In the genomic region with DNA sequence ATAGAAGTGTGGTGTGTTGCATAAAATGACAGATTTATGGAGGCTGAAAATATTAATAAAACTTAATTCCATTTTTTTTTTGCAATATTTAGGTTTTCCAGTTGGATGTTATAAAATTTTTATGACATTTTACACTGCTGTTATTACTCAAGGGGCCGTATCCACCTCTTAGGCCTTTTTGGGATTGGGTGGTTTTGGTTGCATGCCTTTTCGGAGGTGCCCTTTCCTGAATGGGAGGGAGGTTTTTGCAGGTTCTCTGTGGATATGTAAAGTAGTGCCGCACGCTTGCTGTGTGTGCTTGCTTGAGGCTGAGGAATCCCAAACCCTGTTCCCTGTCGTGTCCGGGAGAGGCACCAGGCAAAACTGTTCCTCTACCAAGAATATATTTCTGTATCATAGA, we compare ENCODE assay signal across 1 cellular context.
TF ChIP-seq lines count a peak whose summit lies in the region.

No MANE protein-coding gene starts in this region.

TF ChIP-seq in SK-N-SH treated with all-trans-retinoic acid at 6 μM for 48 hours, 23 proteins besides CTCF, POLR2A, EP300 and RAD21 (continued from another document):
- TF ChIP-seq TSHZ2 (CRISPR knock-in tag; IDR thresholded peaks at IDR 0.05) (no peak), ZFP3 (CRISPR knock-in tag; IDR thresholded peaks at IDR 0.05) (no peak), OSR1 (CRISPR knock-in tag; IDR thresholded peaks at IDR 0.05) (no peak), ZNF565 (CRISPR knock-in tag; conservative IDR thresholded peaks at IDR 0.05; ENCODE audit: low read depth) (no peak), SNAI2 (CRISPR knock-in tag; IDR thresholded peaks at IDR 0.05) (no peak), ARNTL (CRISPR knock-in tag; IDR thresholded peaks at IDR 0.05; ENCODE audit: borderline replicate concordance, low read depth) (no peak), POU6F1 (CRISPR knock-in tag; IDR thresholded peaks at IDR 0.05; ENCODE audit: borderline replicate concordance, low read depth) (no peak), RARB (CRISPR knock-in tag; IDR thresholded peaks at IDR 0.05) (no peak), ISL1 (CRISPR knock-in tag; IDR thresholded peaks at IDR 0.05) (no peak), GLIS3 (CRISPR knock-in tag; IDR thresholded peaks at IDR 0.05) (no peak), PPARA (CRISPR knock-in tag; IDR thresholded peaks at IDR 0.05; ENCODE audit: borderline replicate concordance) (no peak), TOX (CRISPR knock-in tag; IDR thresholded peaks at IDR 0.05; ENCODE audit: borderline replicate concordance) (no peak), CSDC2 (CRISPR knock-in tag; IDR thresholded peaks at IDR 0.05) (no peak), TCF4 (CRISPR knock-in tag; IDR thresholded peaks at IDR 0.05; ENCODE audit: borderline replicate concordance) (no peak)
- TF ChIP-seq, protein P1, sequence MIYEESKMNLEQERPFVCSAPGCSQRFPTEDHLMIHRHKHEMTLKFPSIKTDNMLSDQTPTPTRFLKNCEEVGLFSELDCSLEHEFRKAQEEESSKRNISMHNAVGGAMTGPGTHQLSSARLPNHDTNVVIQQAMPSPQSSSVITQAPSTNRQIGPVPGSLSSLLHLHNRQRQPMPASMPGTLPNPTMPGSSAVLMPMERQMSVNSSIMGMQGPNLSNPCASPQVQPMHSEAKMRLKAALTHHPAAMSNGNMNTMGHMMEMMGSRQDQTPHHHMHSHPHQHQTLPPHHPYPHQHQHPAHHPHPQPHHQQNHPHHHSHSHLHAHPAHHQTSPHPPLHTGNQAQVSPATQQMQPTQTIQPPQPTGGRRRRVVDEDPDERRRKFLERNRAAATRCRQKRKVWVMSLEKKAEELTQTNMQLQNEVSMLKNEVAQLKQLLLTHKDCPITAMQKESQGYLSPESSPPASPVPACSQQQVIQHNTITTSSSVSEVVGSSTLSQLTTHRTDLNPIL (CRISPR knock-in tag; IDR thresholded peaks at IDR 0.05; ENCODE audit: low read depth) = no peak
- TF ChIP-seq, protein P2, sequence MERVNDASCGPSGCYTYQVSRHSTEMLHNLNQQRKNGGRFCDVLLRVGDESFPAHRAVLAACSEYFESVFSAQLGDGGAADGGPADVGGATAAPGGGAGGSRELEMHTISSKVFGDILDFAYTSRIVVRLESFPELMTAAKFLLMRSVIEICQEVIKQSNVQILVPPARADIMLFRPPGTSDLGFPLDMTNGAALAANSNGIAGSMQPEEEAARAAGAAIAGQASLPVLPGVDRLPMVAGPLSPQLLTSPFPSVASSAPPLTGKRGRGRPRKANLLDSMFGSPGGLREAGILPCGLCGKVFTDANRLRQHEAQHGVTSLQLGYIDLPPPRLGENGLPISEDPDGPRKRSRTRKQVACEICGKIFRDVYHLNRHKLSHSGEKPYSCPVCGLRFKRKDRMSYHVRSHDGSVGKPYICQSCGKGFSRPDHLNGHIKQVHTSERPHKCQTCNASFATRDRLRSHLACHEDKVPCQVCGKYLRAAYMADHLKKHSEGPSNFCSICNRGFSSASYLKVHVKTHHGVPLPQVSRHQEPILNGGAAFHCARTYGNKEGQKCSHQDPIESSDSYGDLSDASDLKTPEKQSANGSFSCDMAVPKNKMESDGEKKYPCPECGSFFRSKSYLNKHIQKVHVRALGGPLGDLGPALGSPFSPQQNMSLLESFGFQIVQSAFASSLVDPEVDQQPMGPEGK (CRISPR knock-in tag; IDR thresholded peaks at IDR 0.05; ENCODE audit: borderline replicate concordance) = no peak
